Comparison of ENCODE assay signal across 16 cellular contexts in the genomic region with DNA sequence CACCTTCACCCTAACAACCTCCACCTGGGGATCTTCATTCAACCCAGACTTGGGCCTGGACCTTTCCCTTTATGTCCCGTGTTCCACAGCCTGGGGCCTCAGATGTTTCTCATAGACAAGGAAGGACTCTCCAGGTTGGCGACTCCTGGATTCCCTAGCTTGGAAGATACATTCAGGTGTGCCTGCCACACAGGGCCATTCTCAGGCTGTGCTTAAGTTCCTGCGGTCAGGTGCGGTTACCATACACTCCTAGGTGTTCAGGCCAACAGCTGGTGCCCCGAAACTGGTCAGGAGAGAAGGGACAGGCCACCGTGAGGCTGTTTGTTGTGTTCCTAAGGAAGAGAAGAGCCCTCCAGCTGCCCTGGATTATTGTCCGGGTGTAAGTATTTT. TPM values are rescaled to one million over a fixed set of nuclear protein-coding genes. Genes with fewer than 3 reads are reported as not detected.
DNase-seq lines count a peak whose midpoint lies in the region; ATAC-seq and TF ChIP-seq lines count a peak whose summit lies in the region.
"Had no signal": no experiment of that assay in that cellular context is flagged by ENCODE, and none has a peak within 500 bp of the region (broad histone marks: within the 10 kb centered on the region; RNA-seq: fewer than 3 reads in every experiment).

No MANE protein-coding gene starts in this region.

- H3K36me3 ChIP-seq in PC-3 (ENCODE audit: low read depth, low read length) = no peaks in the 10 kb centered on the region
- peaks cover 10 to 32% of the 10 kb centered on the region in 2 experiments for H3K36me3 ChIP-seq in mesenchymal stem cell (ENCODE audit: control insufficient read depth in 1 of 2, insufficient read depth in 2 of 2, low read depth in 1 of 2, low read length in 2 of 2)
- H3K36me3 ChIP-seq: left lung, neutrophil, suprapubic skin had no signal

- no peak for TF ChIP-seq CTCF in PC-3 (conservative IDR thresholded peaks at IDR 0.05; ENCODE audit: low read depth, low read length)
- no peak for TF ChIP-seq CTCF in type B pancreatic cell (conservative IDR thresholded peaks at IDR 0.05)
- no peak for TF ChIP-seq CTCF in CD4-positive, alpha-beta T cell (IDR thresholded peaks at IDR 0.05)

- BruUV-seq in PC-3 (replicated peaks; lab: Mats Ljungman, UMichigan) = no TSS peak

- no peak overlapping the region for H4K8ac ChIP-seq in mesenchymal stem cell (ENCODE audit: low read length)

- no peaks in the 10 kb centered on the region for H4K20me1 ChIP-seq in PC-3 (ENCODE audit: low read length)

- no peaks in the 10 kb centered on the region for H3F3A ChIP-seq in PC-3 (ENCODE audit: low read length, unreplicated experiment)

- H3K4me1 ChIP-seq in right cardiac atrium (ENCODE audit: control insufficient read depth, insufficient read depth, low read length) (peaks cover 2% of the 10 kb centered on the region), PC-3 (ENCODE audit: insufficient read depth, low read length) (peaks cover 27% of the 10 kb centered on the region), mesenchymal stem cell (ENCODE audit: control insufficient read depth, insufficient read depth, low read depth, low read length) (peaks cover 19% of the 10 kb centered on the region)

- H4K91ac ChIP-seq in mesenchymal stem cell (ENCODE audit: low read length) = no peak overlapping the region

- no peaks in the 10 kb centered on the region for H3K9me2 ChIP-seq in PC-3 (replicated peaks; ENCODE audit: low read length)

- DNase-seq in right cardiac atrium (peak in 1 of 3 donors; percentile 57), left ventricle myocardium superior (no peak), PC-3 (no peak), mesenchymal stem cell (no peak), type B pancreatic cell (ENCODE audit: extremely low spot score, unreplicated experiment) (peak; percentile 55), NCI-H1694 treated with DMSO at 0.1 percent for 48 hours (lab: John Stamatoyannopoulos, UW) (no peak)
- no peak for DNase-seq in CD4-positive, alpha-beta T cell

- no peak overlapping the region for H2BK5ac ChIP-seq in mesenchymal stem cell (ENCODE audit: low read depth, low read length, poor library complexity, severe bottlenecking)

- H3K4me2 ChIP-seq in PC-3 (ENCODE audit: low read length) = no peak overlapping the region
- no peak overlapping the region for H3K4me2 ChIP-seq in mesenchymal stem cell (ENCODE audit: low read length, poor library complexity, severe bottlenecking)

- no peak overlapping the region for H2BK15ac ChIP-seq in mesenchymal stem cell (ENCODE audit: low read depth, poor library complexity, severe bottlenecking)

- POLR2A ChIA-PET in PC-3 (lab: Charles Lee; ENCODE audit: unreplicated experiment) = no interaction called here
- POLR2A ChIA-PET in CD4-positive, alpha-beta T cell (lab: Charles Lee) = no interaction called here

- H3K23ac ChIP-seq in mesenchymal stem cell (ENCODE audit: low read length in 2 of 2) = no peak overlapping the region

- H2BK12ac ChIP-seq in mesenchymal stem cell (ENCODE audit: low read length in 2 of 2) = peak overlapping the region in 1 of 2 experiments; percentile 66

- H3K79me2 ChIP-seq in PC-3 (ENCODE audit: low read length) = no peaks in the 10 kb centered on the region

- H3K27ac Mint-ChIP-seq in type B pancreatic cell = no peak overlapping the region
- H3K27ac Mint-ChIP-seq in CD4-positive, alpha-beta T cell = no peak overlapping the region
- H3K27ac Mint-ChIP-seq: activated naive CD8-positive, alpha-beta T cell treated with anti-CD3 and anti-CD28 coated beads for 36 hours; activated T-helper 17 cell treated with anti-CD3 and anti-CD28 coated beads, Interleukin-2, amount 50 U/mL, for 72 hours had no signal

- CTCF ChIA-PET in PC-3 (lab: Charles Lee) = interaction anchor here (0.6 to 1.3 kb wide), 3 partner anchors 22 to 46 kb away, joined by 3 to 11 read pairs (median 5); no protein-coding TSS in a partner anchor
- CTCF ChIA-PET in CD4-positive, alpha-beta T cell (lab: Charles Lee) = interaction anchor here (0.6 to 1.2 kb wide), 7 partner anchors 8 to 135 kb away, joined by 3 to 5 read pairs (median 3); partner anchors contain the start of gene STK11IP

- H3K79me1 ChIP-seq in mesenchymal stem cell (replicated peaks; ENCODE audit: low read length, poor library complexity, severe bottlenecking) = no peaks in the 10 kb centered on the region

- H3K36me3 Mint-ChIP-seq in type B pancreatic cell = no peaks in the 10 kb centered on the region
- H3K36me3 Mint-ChIP-seq in CD4-positive, alpha-beta T cell (ENCODE audit: low read depth) = no peaks in the 10 kb centered on the region
- H3K36me3 Mint-ChIP-seq: activated naive CD8-positive, alpha-beta T cell treated with anti-CD3 and anti-CD28 coated beads for 36 hours; CD14-positive monocyte had no signal

- H3K4me1 Mint-ChIP-seq in type B pancreatic cell (ENCODE audit: unreplicated experiment) = peaks cover 19% of the 10 kb centered on the region
- peaks cover 6% of the 10 kb centered on the region for H3K4me1 Mint-ChIP-seq in CD4-positive, alpha-beta T cell (ENCODE audit: low read depth)
- H3K4me1 Mint-ChIP-seq: activated T-helper 17 cell treated with anti-CD3 and anti-CD28 coated beads, Interleukin-2, amount 50 U/mL, for 72 hours had no signal

- H3K9ac ChIP-seq in PC-3 (ENCODE audit: low read length) (no peak overlapping the region), mesenchymal stem cell (ENCODE audit: low read length) (peak overlapping the region; percentile 52)
- H3K9ac ChIP-seq: GM23248 had no signal

- H3K4me3 Mint-ChIP-seq in type B pancreatic cell = no peak overlapping the region
- no peak overlapping the region for H3K4me3 Mint-ChIP-seq in CD4-positive, alpha-beta T cell
- H3K4me3 Mint-ChIP-seq: activated naive CD8-positive, alpha-beta T cell treated with anti-CD3 and anti-CD28 coated beads for 36 hours; activated T-helper 17 cell treated with anti-CD3 and anti-CD28 coated beads, Interleukin-2, amount 50 U/mL, for 72 hours had no signal

- no peak for ATAC-seq in right cardiac atrium
- no peak for ATAC-seq in left ventricle myocardium superior
- no peak for ATAC-seq in PC-3
- no peak for ATAC-seq in CD4-positive, alpha-beta T cell (ENCODE audit: poor library complexity)
- ATAC-seq in HG02885 (IDR thresholded peaks at IDR 0.05; ENCODE audit: poor library complexity, unreplicated experiment) = no peak

- H2AFZ ChIP-seq in PC-3 (ENCODE audit: low read length) (peak overlapping the region; percentile 61; the same call in 1 of the 2 replicates), mesenchymal stem cell (ENCODE audit: low read depth, low read length) (no peak overlapping the region)

- H3K9me3 ChIP-seq in right cardiac atrium (ENCODE audit: control insufficient read depth, low read length) (no peaks in the 10 kb centered on the region), PC-3 (ENCODE audit: low read length) (no peaks in the 10 kb centered on the region), mesenchymal stem cell (ENCODE audit: control insufficient read depth, low read length) (no peaks in the 10 kb centered on the region)
- H3K9me3 ChIP-seq in CD4-positive, alpha-beta T cell (ENCODE audit: control insufficient read depth, low read length) = no peaks in the 10 kb centered on the region
- H3K9me3 ChIP-seq: body of pancreas, left lung, neutrophil, suprapubic skin had no signal

- peak overlapping the region; percentile 26 for H2AK5ac ChIP-seq in mesenchymal stem cell (ENCODE audit: low read length, severe bottlenecking)

- no peak overlapping the region for H2BK120ac ChIP-seq in mesenchymal stem cell (ENCODE audit: low read depth, low read length)

- H3K27me3 ChIP-seq in right cardiac atrium (ENCODE audit: control insufficient read depth, insufficient read depth) = no peaks in the 10 kb centered on the region
- H3K27me3 ChIP-seq in PC-3 (ENCODE audit: low read length) = no peaks in the 10 kb centered on the region
- H3K27me3 ChIP-seq in mesenchymal stem cell (ENCODE audit: control insufficient read depth in 1 of 2, insufficient read depth in 1 of 2, low read length in 2 of 2) = no peaks in the 10 kb centered on the region
- peaks cover 7% of the 10 kb centered on the region for H3K27me3 ChIP-seq in CD4-positive, alpha-beta T cell (ENCODE audit: control insufficient read depth, insufficient read depth, low read length)
- H3K27me3 ChIP-seq: body of pancreas had no signal

- H3K14ac ChIP-seq in mesenchymal stem cell (ENCODE audit: low read length in 2 of 2) = no peak overlapping the region

- peaks cover 4% of the 10 kb centered on the region for H3K27me3 Mint-ChIP-seq in type B pancreatic cell
- peaks cover 42% of the 10 kb centered on the region for H3K27me3 Mint-ChIP-seq in CD4-positive, alpha-beta T cell

- H3K27ac ChIP-seq in right cardiac atrium (ENCODE audit: low read length) (peak overlapping the region; percentile 96), PC-3 (ENCODE audit: low read length) (no peak overlapping the region), mesenchymal stem cell (ENCODE audit: low read length, poor library complexity, severe bottlenecking) (no peak overlapping the region)
- H3K27ac ChIP-seq in CD4-positive, alpha-beta T cell (ENCODE audit: low read depth, low read length) = no peak overlapping the region
- H3K27ac ChIP-seq: body of pancreas, GM23248, left lung, neutrophil, suprapubic skin had no signal

- no peak overlapping the region for H3K4me3 ChIP-seq in right cardiac atrium (ENCODE audit: low read length)
- no peak overlapping the region for H3K4me3 ChIP-seq in PC-3 (ENCODE audit: low read length)
- H3K4me3 ChIP-seq in mesenchymal stem cell (ENCODE audit: insufficient read depth in 1 of 2, low read depth in 1 of 2, low read length in 2 of 2) = no peak overlapping the region
- H3K4me3 ChIP-seq: body of pancreas, GM23248, left lung, suprapubic skin had no signal

- WGBS in right cardiac atrium = 78% methylated on average over 7 of the region's 7 CpGs
- 88% methylated on average over 7 of the region's 7 CpGs for WGBS in mesenchymal stem cell

- H3K9me3 Mint-ChIP-seq in type B pancreatic cell = no peaks in the 10 kb centered on the region
- H3K9me3 Mint-ChIP-seq in CD4-positive, alpha-beta T cell = no peaks in the 10 kb centered on the region
- H3K9me3 Mint-ChIP-seq: activated naive CD8-positive, alpha-beta T cell treated with anti-CD3 and anti-CD28 coated beads for 36 hours; activated T-helper 17 cell treated with anti-CD3 and anti-CD28 coated beads, Interleukin-2, amount 50 U/mL, for 72 hours had no signal

- intact Hi-C loops in right cardiac atrium (cut with DNase I) (loop anchor here in 3 of 4 donors (5.0 kb wide), 3 partner anchors 46 to 101 kb away; partner anchors contain the start of genes CHPF (in 3 of the 3), TMEM198 (in 3 of the 3), INHA (in 1 of the 3) and OBSL1 (in 1 of the 3)), left ventricle myocardium superior (cut with micrococcal nuclease) (no loop called here), PC-3 (cut with micrococcal nuclease) (loop anchor here (2.0 kb wide), 1 partner anchor 72 kb away; the partner anchor contains the start of gene OBSL1)
- intact Hi-C loops in CD4-positive, alpha-beta T cell (cut with DNase I, micrococcal nuclease) = loop anchor here (5.0 to 10.0 kb wide), 3 partner anchors 46 to 241 kb away; partner anchors contain the start of gene STK11IP (in 1 of the 2)

- no peak overlapping the region for H3K18ac ChIP-seq in mesenchymal stem cell (ENCODE audit: low read depth in 1 of 2, low read length in 2 of 2)

- H3K4ac ChIP-seq in mesenchymal stem cell (ENCODE audit: low read depth in 1 of 2, low read length in 2 of 2) = no peak overlapping the region

RNA-seq across cellular contexts. Expression of gene SLC4A3, which starts 15.6 kb away (rescaled TPM):
- total RNA-seq in right cardiac atrium (100 to 1,000 TPM; 322 to 445 (median 392) TPM), left ventricle myocardium superior (456 TPM), PC-3 (2014; rRNA removed) (11.6 and 14.3 TPM in 2 replicates), type B pancreatic cell (ENCODE audit: low replicate concordance) (8.0 and 15.8 TPM in 2 replicates)
- polyA plus RNA-seq in right cardiac atrium = 288 TPM
- polyA plus RNA-seq in mesenchymal stem cell (2013, experiment 1 of 2) = 2.6 TPM
- 2.6 TPM for polyA plus RNA-seq in mesenchymal stem cell (2013, experiment 2 of 2)
- total RNA-seq in CD4-positive, alpha-beta T cell = under 1 TPM; 0.16 to 0.20 TPM
- total RNA-seq: activated T-helper 17 cell treated with anti-CD3 and anti-CD28 coated beads, Interleukin-2, amount 50 U/mL, for 72 hours had no signal
- polyA plus RNA-seq: CD14-positive monocyte had no signal

RNA-seq across cellular contexts. Expression of gene STK11IP, which starts 45.4 kb away (rescaled TPM):
- total RNA-seq in right cardiac atrium (10 to 100 TPM; 12.1 to 19.0 (median 15.1) TPM), left ventricle myocardium superior (14.0 TPM), PC-3 (2014; rRNA removed) (17.7 and 26.4 TPM in 2 replicates), type B pancreatic cell (ENCODE audit: low replicate concordance) (30.7 and 42.5 TPM in 2 replicates)
- polyA plus RNA-seq in right cardiac atrium = 13.4 TPM
- 14.6 TPM for polyA plus RNA-seq in mesenchymal stem cell (2013, experiment 1 of 2)
- polyA plus RNA-seq in mesenchymal stem cell (2013, experiment 2 of 2) = 13.3 TPM
- total RNA-seq in CD4-positive, alpha-beta T cell = 10 to 100 TPM; 23.9 to 27.2 TPM

Comparison
In these comparisons a context has a peak if more than half of its experiments do, and no peak if none do; other contexts are left out.
1. RNA of gene SLC4A3, which starts 15.6 kb away (total RNA-seq): 456 TPM in left ventricle myocardium superior (single experiment) and 322 to 445 TPM in right cardiac atrium; 8.0 to 15.8 TPM in type B pancreatic cell, 11.6 to 14.3 TPM in PC-3 and 0.16 to 0.20 TPM in CD4-positive, alpha-beta T cell; every median in the first group is over 10 times any median in the second.